In genomic region chr11:2102132-2102882, GRCh38 we compare ENCODE assay signal across 1 cellular context.
TF ChIP-seq lines count a peak whose summit lies in the region.

No MANE protein-coding gene starts in this region.

TF ChIP-seq in K562, 482 proteins besides CTCF, POLR2A, EP300 and RAD21:
- TF ChIP-seq POLR2AphosphoS2 (IDR thresholded peaks at IDR 0.05; ENCODE audit: low read length) (no peak), OTX1 (CRISPR knock-in tag; IDR thresholded peaks at IDR 0.05) (0 out of 2 replicates have a peak, but pooled peaks have one; percentile 27), ZBTB26 (CRISPR knock-in tag; IDR thresholded peaks at IDR 0.05) (peak; percentile 67; the same call in 1 of the 2 replicates), ZNF175 (CRISPR knock-in tag; IDR thresholded peaks at IDR 0.05; ENCODE audit: low read depth) (no peak), THRB (CRISPR knock-in tag; conservative IDR thresholded peaks at IDR 0.05) (peak; percentile 48; the same call in 1 of the 2 replicates), ELF4 (CRISPR knock-in tag; IDR thresholded peaks at IDR 0.05) (0 out of 2 replicates have a peak, but pooled peaks have one; percentile 12), EHMT2 (IDR thresholded peaks at IDR 0.05) (peak; percentile 25; the same call in 1 of the 2 replicates), CREBBP (IDR thresholded peaks at IDR 0.05; ENCODE audit: low read depth, low read length) (peak; percentile 34)
